18 cellular contexts compared by ENCODE assay signal in genomic region chr10:97766996-97767924, GRCh38. TPM values are rescaled to one million over a fixed set of nuclear protein-coding genes. Genes with fewer than 3 reads are reported as not detected.
"Had no signal": no experiment of that assay in that cellular context is flagged by ENCODE, and none has a peak within 500 bp of the region (broad histone marks: within the 10 kb centered on the region; RNA-seq: fewer than 3 reads in every experiment).

No MANE protein-coding gene starts in this region.

- FAIRE-seq: islet of Langerhans, urothelium cell line had no signal

- ATAC-seq: heart left ventricle; left lobe of liver; mucosa of descending colon; naive thymus-derived CD8-positive, alpha-beta T cell; right cardiac atrium had no signal

- H3K4me3 ChIP-seq: dorsolateral prefrontal cortex, heart left ventricle, mucosa of descending colon, ovary, smooth muscle cell had no signal

- H3K27ac ChIP-seq: dorsolateral prefrontal cortex, heart left ventricle, ovary had no signal

- H3K9me3 ChIP-seq: heart left ventricle, mucosa of descending colon, ovary had no signal

- H3K27me3 ChIP-seq: ovary had no signal

- H3K36me3 ChIP-seq: ovary had no signal

- DNase-seq: cortex of kidney; dorsolateral prefrontal cortex; effector CD8-positive, alpha-beta T cell; foreskin melanocyte; hypothalamus; kidney glomerular epithelial cell; ovary; stimulated activated CD4-positive, alpha-beta T cell treated with anti-CD3 and anti-CD28 coated beads, Interleukin-2, amount 100 ng/mL, for 48 hours; stimulated activated naive CD4-positive, alpha-beta T cell treated with Interleukin-2 at 50 U/mL for 16 hours had no signal

RNA-seq across cellular contexts. Expression of gene SFRP5, which starts 4.5 kb away (rescaled TPM):
- total RNA-seq: glomerular endothelial cell, smooth muscle cell had no signal
